ENCODE assay signal across 8 cellular contexts in genomic region chr21:36589352-36589971, GRCh38.
DNase-seq lines count a peak whose midpoint lies in the region; ATAC-seq, FAIRE-seq and TF ChIP-seq lines count a peak whose summit lies in the region.

No MANE protein-coding gene starts in this region.

- no peaks in the 10 kb centered on the region for H3K23me2 ChIP-seq in H1 (ENCODE audit: low read depth, low read length)

- peak; percentile 51 for FAIRE-seq in GM19239 (lab: Jason Lieb, UNC)
- peak; percentile 65 for FAIRE-seq in H1 (lab: Jason Lieb, UNC)

- H4K20me1 ChIP-seq in OCI-LY1 (ENCODE audit: insufficient read depth, low read length) = no peaks in the 10 kb centered on the region
- H4K20me1 ChIP-seq in H1 (replicated peaks in 1 of 2; ENCODE audit: control insufficient read depth in 1 of 2, insufficient read depth in 2 of 2, low read length in 2 of 2) = no peaks in the 10 kb centered on the region

- no peaks in the 10 kb centered on the region for H3K9me2 ChIP-seq in OCI-LY1 (ENCODE audit: low read depth, low read length)

- H3K36me3 Mint-ChIP-seq in natural killer cell treated with Interleukin-12 subunit alpha and Interleukin-12 subunit beta and Interleukin-15 and Interleukin-18, amount 100 ng/mL, for 72 hours = no peaks in the 10 kb centered on the region

- POLR2A ChIA-PET in H1 (lab: Charles Lee; ENCODE audit: partially characterized antibody) = no interaction called here

- H3K79me2 ChIP-seq in OCI-LY1 (ENCODE audit: insufficient read depth, low read length) (no peaks in the 10 kb centered on the region), H1 (ENCODE audit: control insufficient read depth in 1 of 2, insufficient read depth in 2 of 2, low read length in 2 of 2) (no peaks in the 10 kb centered on the region)

- H3K4me1 ChIP-seq in OCI-LY1 (ENCODE audit: insufficient read depth, low read length, severe bottlenecking) (no peaks in the 10 kb centered on the region), H1 (replicated peaks in 1 of 4; ENCODE audit: control insufficient read depth in 3 of 4, insufficient read depth in 4 of 4, low read length in 3 of 4) (no peaks in the 10 kb centered on the region)

- H3K4me1 Mint-ChIP-seq in natural killer cell treated with Interleukin-12 subunit alpha and Interleukin-12 subunit beta and Interleukin-15 and Interleukin-18, amount 100 ng/mL, for 72 hours (ENCODE audit: low read depth in 2 of 2) = no peaks in the 10 kb centered on the region

- peak; percentile 69 to 82 for TF ChIP-seq RAD21 in H1 (IDR thresholded peaks at IDR 0.05 in 1 of 2, conservative IDR thresholded peaks at IDR 0.05 in 1 of 2; ENCODE audit: low read depth in 2 of 2, low read length in 2 of 2)

- no peak overlapping the region for H3K56ac ChIP-seq in H1 (replicated peaks; ENCODE audit: insufficient read length, low read depth, low read length)

- peak; percentile 68 for TF ChIP-seq CTCF in OCI-LY1 (IDR thresholded peaks at IDR 0.05; ENCODE audit: low read length)
- peak; percentile 57 to 69 (median 60) for TF ChIP-seq CTCF in H1 (IDR thresholded peaks at IDR 0.05; ENCODE audit: control extremely low read depth in 1 of 3, insufficient read depth in 1 of 3, low read depth in 1 of 3, low read length in 3 of 3)

- no peaks in the 10 kb centered on the region for H3K9me3 Mint-ChIP-seq in natural killer cell treated with Interleukin-12 subunit alpha and Interleukin-12 subunit beta and Interleukin-15 and Interleukin-18, amount 100 ng/mL, for 72 hours

- TF ChIP-seq POLR2A in H1 (IDR thresholded peaks at IDR 0.05; ENCODE audit: control extremely low read depth in 1 of 2, low read depth in 2 of 2, low read length in 2 of 2) = no peak

- no peak overlapping the region for H4K91ac ChIP-seq in H1 (replicated peaks; ENCODE audit: insufficient read length, low read length)

- H3K79me1 ChIP-seq in H1 (ENCODE audit: low read depth, low read length) = no peaks in the 10 kb centered on the region

- peaks cover 8 to 19% of the 10 kb centered on the region in 2 donors for H3K27me3 Mint-ChIP-seq in natural killer cell treated with Interleukin-12 subunit alpha and Interleukin-12 subunit beta and Interleukin-15 and Interleukin-18, amount 100 ng/mL, for 72 hours

- 0 out of 2 replicates have a peak, but pooled peaks cover 4% of the 10 kb centered on the region for H3K27me3 ChIP-seq in OCI-LY1 (ENCODE audit: insufficient read depth, low read length)
- no peaks in the 10 kb centered on the region for H3K27me3 ChIP-seq in H1 (replicated peaks in 1 of 4; ENCODE audit: control insufficient read depth in 3 of 4, extremely low read depth in 1 of 4, insufficient read depth in 3 of 4, low read length in 3 of 4)

- CTCF ChIA-PET in H1 (lab: Charles Lee; ENCODE audit: partially characterized antibody) = interaction anchor here (0.5 to 1.4 kb wide), 4 partner anchors 9 to 84 kb away, joined by 3 to 4 read pairs (median 3); no protein-coding TSS in a partner anchor

- WGBS in H1 (ENCODE audit: extremely low coverage in 1 of 2, insufficient coverage in 1 of 2, insufficient read length in 1 of 2, insufficient replicate concordance in 2 of 2, low coverage in 1 of 2, low lambda C conversion rate in 2 of 2, missing lambda C conversion rate in 1 of 2), 2 experiments = 71% methylated on average over 10 of the region's 10 CpGs; no CpG with 5 or more reads in 1 of the 2 experiments

- H3K27ac Mint-ChIP-seq in natural killer cell treated with Interleukin-12 subunit alpha and Interleukin-12 subunit beta and Interleukin-15 and Interleukin-18, amount 100 ng/mL, for 72 hours = no peak overlapping the region

- DNase-seq in AG20443 (ENCODE audit: low spot score) = peak; percentile 78
- DNase-seq in GM19239 (ENCODE audit: insufficient read length, low spot score) = peak; percentile 41
- DNase-seq in H1 (ENCODE audit: low read depth in 1 of 2, low spot score in 2 of 2) = peak in 1 of 2 experiments; percentile 69
- no peak for DNase-seq in natural killer cell treated with Interleukin-12 subunit alpha and Interleukin-12 subunit beta and Interleukin-15 and Interleukin-18, amount 100 ng/mL, for 72 hours (ENCODE audit: low spot score)
- no peak for DNase-seq in GF-D8 (lab: John Stamatoyannopoulos, UW)

- no peak overlapping the region; the same call in 1 of the 2 replicates for H3K18ac ChIP-seq in H1 (ENCODE audit: extremely low read depth, low read length)

- no peak for TF ChIP-seq EP300 in H1 (IDR thresholded peaks at IDR 0.05; ENCODE audit: borderline replicate concordance in 1 of 2, low read depth in 2 of 2, low read length in 2 of 2)

- peak; percentile 62 to 69 for ATAC-seq in natural killer cell treated with Interleukin-12 subunit alpha and Interleukin-12 subunit beta and Interleukin-15 and Interleukin-18, amount 100 ng/mL, for 72 hours
- ATAC-seq in GM21576 (IDR thresholded peaks at IDR 0.05; ENCODE audit: unreplicated experiment) (no peak), HG03439 (IDR thresholded peaks at IDR 0.05; ENCODE audit: unreplicated experiment) (no peak)

- no peak overlapping the region for H2AK5ac ChIP-seq in H1 (ENCODE audit: low read depth, low read length)

- no peak overlapping the region for H3K4me3 Mint-ChIP-seq in natural killer cell treated with Interleukin-12 subunit alpha and Interleukin-12 subunit beta and Interleukin-15 and Interleukin-18, amount 100 ng/mL, for 72 hours

- H3F3A ChIP-seq in OCI-LY1 (ENCODE audit: insufficient read depth, low read length) = no peaks in the 10 kb centered on the region

- H3K4me3 ChIP-seq in OCI-LY1 (ENCODE audit: low read depth, low read length, poor library complexity, severe bottlenecking) = no peak overlapping the region
- H3K4me3 ChIP-seq in H1 (ENCODE audit: extremely low read depth in 1 of 4, insufficient read depth in 2 of 4, low read depth in 3 of 4, low read length in 4 of 4) = no peak overlapping the region

- H2BK15ac ChIP-seq in H1 (ENCODE audit: low read length) = no peak overlapping the region

- no peak overlapping the region for H2AFZ ChIP-seq in OCI-LY1 (ENCODE audit: low read length)
- no peak overlapping the region for H2AFZ ChIP-seq in H1 (ENCODE audit: low read length)

- H2BK120ac ChIP-seq in H1 (replicated peaks; ENCODE audit: low read depth, low read length) = no peak overlapping the region

- H2BK20ac ChIP-seq in H1 (ENCODE audit: low read length) = no peak overlapping the region

- no peak overlapping the region for H4K8ac ChIP-seq in H1 (ENCODE audit: extremely low read depth, insufficient read depth, low read length)

- H3K4me2 ChIP-seq in OCI-LY1 (ENCODE audit: low read length) (no peak overlapping the region), H1 (ENCODE audit: insufficient read depth in 1 of 2, low read depth in 2 of 2, low read length in 2 of 2) (no peak overlapping the region)

- no peak overlapping the region for H3K9ac ChIP-seq in OCI-LY1 (ENCODE audit: low read length)
- H3K9ac ChIP-seq in H1 (replicated peaks in 1 of 4; ENCODE audit: extremely low read depth in 1 of 4, low read depth in 3 of 4, low read length in 3 of 4) = no peak overlapping the region

- no peak overlapping the region for H2BK5ac ChIP-seq in H1 (ENCODE audit: low read depth, low read length)

- no peaks in the 10 kb centered on the region for H3K9me3 ChIP-seq in OCI-LY1 (ENCODE audit: low read length)
- H3K9me3 ChIP-seq in H1 (ENCODE audit: insufficient read depth in 2 of 2, low read depth in 1 of 2, low read length in 1 of 2) = no peaks in the 10 kb centered on the region

- H3K4ac ChIP-seq in H1 (replicated peaks; ENCODE audit: insufficient read length, low read depth, low read length) = no peak overlapping the region

- no peak overlapping the region for H3K27ac ChIP-seq in OCI-LY1 (ENCODE audit: low read depth, low read length, poor library complexity, severe bottlenecking)
- H3K27ac ChIP-seq in H1 (ENCODE audit: low read depth, low read length) = no peak overlapping the region

- H3K36me3 ChIP-seq in OCI-LY1 (ENCODE audit: insufficient read depth, low read length) (no peaks in the 10 kb centered on the region), H1 (ENCODE audit: control insufficient read depth in 2 of 4, insufficient read depth in 4 of 4, low read length in 3 of 4) (no peaks in the 10 kb centered on the region)

- H4K5ac ChIP-seq in H1 (ENCODE audit: insufficient read length, low read depth, low read length) = no peak overlapping the region

- no peak overlapping the region for H3K23ac ChIP-seq in H1 (ENCODE audit: insufficient read length)

- no peak overlapping the region for H3K14ac ChIP-seq in H1 (ENCODE audit: insufficient read length)

- H2BK12ac ChIP-seq in H1 (ENCODE audit: low read depth, low read length) = no peak overlapping the region

TF ChIP-seq in H1, 55 proteins besides CTCF, POLR2A, EP300 and RAD21 (continues in another document):
- TF ChIP-seq MAX (IDR thresholded peaks at IDR 0.05) (0 out of 2 replicates have a peak, but pooled peaks have one; percentile 25), USF2 (IDR thresholded peaks at IDR 0.05; ENCODE audit: low read length) (0 out of 2 replicates have a peak, but pooled peaks have one; percentile 16)

Comparison
In these comparisons a context has a peak if more than half of its experiments do, and no peak if none do; other contexts are left out.
1. DNase-seq: peak in AG20443 (single experiment) and GM19239 (single experiment); none in natural killer cell treated with Interleukin-12 subunit alpha and Interleukin-12 subunit beta and Interleukin-15 and Interleukin-18, amount 100 ng/mL, for 72 hours (single experiment) and GF-D8 (single experiment).
2. ATAC-seq: peak in natural killer cell treated with Interleukin-12 subunit alpha and Interleukin-12 subunit beta and Interleukin-15 and Interleukin-18, amount 100 ng/mL, for 72 hours (2 of 2); none in GM21576 (single experiment) and HG03439 (single experiment).